In the genomic region with DNA sequence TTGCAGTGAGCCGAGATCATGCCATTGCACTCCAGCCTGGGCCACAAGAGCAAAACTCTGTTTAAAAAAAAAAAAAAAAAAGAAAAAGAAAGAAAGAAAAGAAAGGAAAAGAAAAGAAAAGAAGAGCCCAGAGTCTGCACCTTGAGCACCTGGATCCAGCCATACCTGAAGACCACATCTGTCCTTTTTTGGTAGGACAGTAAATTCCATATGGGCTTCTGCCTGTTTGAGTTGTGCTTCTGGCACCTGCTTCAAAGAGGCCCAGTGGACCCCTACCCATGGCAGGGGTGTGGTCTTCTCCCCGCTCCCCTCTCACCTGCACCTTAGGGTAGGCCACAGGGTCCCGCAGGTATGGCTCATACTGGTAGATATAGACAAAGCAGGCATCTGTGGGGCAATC, we compare ENCODE assay signal across 12 cellular contexts. TPM values are rescaled to one million over a fixed set of nuclear protein-coding genes. Genes with fewer than 3 reads are reported as not detected.
"Had no signal": no experiment of that assay in that cellular context is flagged by ENCODE, and none has a peak within 500 bp of the region (broad histone marks: within the 10 kb centered on the region; RNA-seq: fewer than 3 reads in every experiment).

No MANE protein-coding gene starts in this region.

- H3K36me3 Mint-ChIP-seq: IgD-negative memory B cell had no signal

- H3K4me1 ChIP-seq: HAP-1 had no signal

- ATAC-seq: HCT116 had no signal

- H3K4me2 ChIP-seq: KMS-11 had no signal

- H3K27ac Mint-ChIP-seq: HFFc6, IgD-negative memory B cell had no signal

- H3K36me3 ChIP-seq: HAP-1 had no signal

- H3K9ac ChIP-seq: GM23248, KMS-11 had no signal

- H2AFZ ChIP-seq: GM23248 had no signal

- H3K4me3 ChIP-seq: GM23248, HAP-1 had no signal

- DNase-seq: GM23248, GOT3, H7, HFFc6, KBM-7 had no signal

- H3K9me3 ChIP-seq: HAP-1 had no signal

- H3K4me3 Mint-ChIP-seq: HFFc6, IgD-negative memory B cell had no signal

- H3K9me3 Mint-ChIP-seq: HFFc6 had no signal

- H3K27ac ChIP-seq: GM23248, HL-60, KMS-11 had no signal

RNA-seq across cellular contexts. Expression of gene TM6SF2, which starts 5.8 kb away (rescaled TPM):
- total RNA-seq: H4 had no signal
- polyA plus RNA-seq: IgD-negative memory B cell had no signal

RNA-seq across cellular contexts. Expression of gene NCAN, which starts 55.5 kb away (rescaled TPM):
- total RNA-seq: GM23248, H4, HFFc6, HT1080 had no signal
- polyA plus RNA-seq: GM23248, IgD-negative memory B cell had no signal
